ENCODE assay signal across 24 cellular contexts in the genomic region with DNA sequence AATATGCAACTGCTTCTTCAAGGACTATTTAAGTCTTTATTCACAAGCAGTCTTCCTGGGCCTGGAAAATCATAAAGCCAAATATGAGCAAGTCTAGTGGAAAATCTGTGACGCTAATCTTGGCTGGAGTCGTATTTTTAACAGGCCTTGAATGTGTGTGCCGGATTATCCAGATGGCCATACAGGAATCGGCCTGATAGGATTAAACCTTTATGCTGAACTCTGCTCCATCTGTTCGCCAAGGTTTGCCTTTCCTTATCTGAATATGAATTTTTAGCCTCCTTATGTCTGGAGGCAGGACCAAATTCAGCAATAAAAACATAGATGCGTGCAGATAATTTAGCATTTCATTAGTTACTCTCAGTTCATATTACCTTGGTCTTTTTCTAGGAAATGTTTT.
DNase-seq lines count a peak whose midpoint lies in the region; ATAC-seq and TF ChIP-seq lines count a peak whose summit lies in the region.
"Had no signal": no experiment of that assay in that cellular context is flagged by ENCODE, and none has a peak within 500 bp of the region (broad histone marks: within the 10 kb centered on the region; RNA-seq: fewer than 3 reads in every experiment).

No MANE protein-coding gene starts in this region.

- ATAC-seq in gastrocnemius medialis, result no peak
- ATAC-seq: A549, T-helper 17 cell had no signal

- H3K4me3 Mint-ChIP-seq in immature natural killer cell (no peak overlapping the region), Caco-2 (ENCODE audit: unreplicated experiment) (no peak overlapping the region)
- H3K4me3 Mint-ChIP-seq: natural killer cell, T-helper 17 cell, type B pancreatic cell had no signal

- POLR2A ChIA-PET in Caco-2 (lab: Charles Lee), result no interaction called here

- H3K36me3 ChIP-seq in BLaER1 treated with 17β-estradiol and CSF1 and Interleukin-3, amounts not matched to agents 10 nM and 100 nM, result peaks cover 0 to 100% (median 93%) of the 10 kb centered on the region in 11 experiments; a peak in 16 of 22 replicates
- H3K36me3 ChIP-seq in gastrocnemius medialis (no peaks in the 10 kb centered on the region), Caco-2 (ENCODE audit: control insufficient read depth, insufficient read depth, low read length) (no peaks in the 10 kb centered on the region)

- DNase-seq in NCI-H524 treated with DMSO at 0.1 percent for 48 hours (lab: John Stamatoyannopoulos, UW), result peak; percentile 95
- DNase-seq in fibroblast of the aortic adventitia (ENCODE audit: low read depth), result peak; percentile 62
- no peak for DNase-seq in gastrocnemius medialis
- DNase-seq in immature natural killer cell, result no peak
- DNase-seq in Caco-2, result no peak
- DNase-seq in NCI-H1417 treated with DMSO at 0.1 percent for 48 hours (lab: John Stamatoyannopoulos, UW), result no peak
- no peak for DNase-seq in activated CD4-positive, alpha-beta T cell treated with anti-CD3 and anti-CD28 coated beads for 48 hours
- DNase-seq: activated CD4-positive, alpha-beta T cell treated with anti-CD3 and anti-CD28 coated beads, Interleukin-2, amount 50 U/mL, for 48 hours; activated gamma-delta T cell; GF-D8; kidney glomerular epithelial cell; mesenchymal stem cell; natural killer cell; NCI-H774; OCI-M1; SIG-M5; stimulated activated CD4-positive, alpha-beta T cell treated with anti-CD3 and anti-CD28 coated beads, Interleukin-1b, Interleukin-23, amount 100 ng/mL, for 48 hours; stimulated activated naive CD4-positive, alpha-beta T cell; T-helper 17 cell had no signal

- H3K27me3 Mint-ChIP-seq in immature natural killer cell (ENCODE audit: low read depth in 3 of 3), result peaks cover 0 to 3% (median 0%) of the 10 kb centered on the region in 3 donors
- peaks cover 22% of the 10 kb centered on the region for H3K27me3 Mint-ChIP-seq in Caco-2 (ENCODE audit: insufficient read depth, unreplicated experiment)

- H3K9me3 ChIP-seq in BLaER1 treated with 17β-estradiol and CSF1 and Interleukin-3, amounts not matched to agents 10 nM and 100 nM (replicated peaks in 1 of 11), result no peaks in the 10 kb centered on the region
- H3K9me3 ChIP-seq in gastrocnemius medialis, result no peaks in the 10 kb centered on the region
- H3K9me3 ChIP-seq in Caco-2, result no peaks in the 10 kb centered on the region
- H3K9me3 ChIP-seq: A549 had no signal

- H3K4me2 ChIP-seq in BLaER1 treated with 17β-estradiol and CSF1 and Interleukin-3, amounts not matched to agents 10 nM and 100 nM, result peak overlapping the region in 9 of 11 experiments; percentile 1 to 66 (median 35); a peak in 14 of 22 replicates
- H3K4me2 ChIP-seq: A549 had no signal

- H3K4me3 ChIP-seq in BLaER1 treated with 17β-estradiol and CSF1 and Interleukin-3, amounts not matched to agents 10 nM and 100 nM, result no peak overlapping the region
- H3K4me3 ChIP-seq in fibroblast of the aortic adventitia (ENCODE audit: low read depth, low read length) (no peak overlapping the region), gastrocnemius medialis (no peak overlapping the region), Caco-2 (ENCODE audit: low read depth, low read length) (no peak overlapping the region)
- H3K4me3 ChIP-seq: A549, dorsolateral prefrontal cortex had no signal

- no peaks in the 10 kb centered on the region for H3K9me3 Mint-ChIP-seq in immature natural killer cell
- no peaks in the 10 kb centered on the region for H3K9me3 Mint-ChIP-seq in Caco-2 (ENCODE audit: unreplicated experiment)
- H3K9me3 Mint-ChIP-seq: natural killer cell, type B pancreatic cell had no signal

- H3K4me1 Mint-ChIP-seq in immature natural killer cell, result no peaks in the 10 kb centered on the region
- H3K4me1 Mint-ChIP-seq in Caco-2 (ENCODE audit: low read depth, unreplicated experiment), result no peaks in the 10 kb centered on the region
- H3K4me1 Mint-ChIP-seq: natural killer cell, T-helper 17 cell had no signal

- BruUV-seq in Caco-2 (replicated peaks; lab: Mats Ljungman, UMichigan), result no TSS peak

- intact Hi-C loops in gastrocnemius medialis (cut with DNase I; ENCODE audit: low total_unique reads), result no loop called here
- intact Hi-C loops in Caco-2 (cut with micrococcal nuclease; ENCODE audit: unreplicated experiment), result no loop called here

- no peak overlapping the region for H3K27ac Mint-ChIP-seq in immature natural killer cell
- no peak overlapping the region for H3K27ac Mint-ChIP-seq in Caco-2 (ENCODE audit: unreplicated experiment)
- H3K27ac Mint-ChIP-seq: natural killer cell, T-helper 17 cell, type B pancreatic cell had no signal

- peaks cover 0 to 93% (median 0%) of the 10 kb centered on the region in 11 experiments; a peak in 6 of 22 replicates for H4K20me1 ChIP-seq in BLaER1 treated with 17β-estradiol and CSF1 and Interleukin-3, amounts not matched to agents 10 nM and 100 nM

- no peak overlapping the region for H3K9ac ChIP-seq in BLaER1 treated with 17β-estradiol and CSF1 and Interleukin-3, amounts not matched to agents 10 nM and 100 nM

- no peaks in the 10 kb centered on the region for H3K27me3 ChIP-seq in BLaER1 treated with 17β-estradiol and CSF1 and Interleukin-3, amounts not matched to agents 10 nM and 100 nM
- H3K27me3 ChIP-seq in gastrocnemius medialis, result no peaks in the 10 kb centered on the region
- H3K27me3 ChIP-seq in Caco-2 (replicated peaks; ENCODE audit: control insufficient read depth, insufficient read depth, low read length), result no peaks in the 10 kb centered on the region

- in situ Hi-C loops in gastrocnemius medialis (cut with MboI; ENCODE audit: low sequenced_read_pairs in 4 of 4), result no loop called here

- H3K4me1 ChIP-seq in BLaER1 treated with 17β-estradiol and CSF1 and Interleukin-3, amounts not matched to agents 10 nM and 100 nM, result peaks cover 40 to 100% (median 70%) of the 10 kb centered on the region in 10 experiments
- peaks cover 0 to 25% of the 10 kb centered on the region in 2 donors for H3K4me1 ChIP-seq in gastrocnemius medialis
- H3K4me1 ChIP-seq in Caco-2, result no peaks in the 10 kb centered on the region
- H3K4me1 ChIP-seq: A549 had no signal

- CTCF ChIA-PET in Caco-2 (lab: Charles Lee), result no interaction called here

- H3K36me3 Mint-ChIP-seq in immature natural killer cell, result no peaks in the 10 kb centered on the region
- no peaks in the 10 kb centered on the region for H3K36me3 Mint-ChIP-seq in Caco-2 (ENCODE audit: insufficient read depth, unreplicated experiment)
- H3K36me3 Mint-ChIP-seq: natural killer cell, type B pancreatic cell had no signal

- TF ChIP-seq POLR2A in gastrocnemius medialis (IDR thresholded peaks at IDR 0.05), result no peak

- H3K27ac ChIP-seq in BLaER1 treated with 17β-estradiol and CSF1 and Interleukin-3, amounts not matched to agents 10 nM and 100 nM, result peak overlapping the region in 2 of 11 experiments; percentile 1 to 30; a peak in 2 of 22 replicates
- H3K27ac ChIP-seq in gastrocnemius medialis, result peak overlapping the region in 3 of 4 donors; percentile 36 to 55 (median 46)
- H3K27ac ChIP-seq: A549, VCaP had no signal

- TF ChIP-seq CTCF in fibroblast of the aortic adventitia (IDR thresholded peaks at IDR 0.05; ENCODE audit: insufficient read depth, low read length) (no peak), gastrocnemius medialis (IDR thresholded peaks at IDR 0.05 in 4 of 5, conservative IDR thresholded peaks at IDR 0.05 in 1 of 5) (no peak), Caco-2 (IDR thresholded peaks at IDR 0.05; ENCODE audit: insufficient read depth in 1 of 2, low read depth in 1 of 2, low read length in 1 of 2, severe bottlenecking in 1 of 2, unreplicated experiment in 1 of 2) (no peak)

Comparison
In these comparisons a context has a peak if more than half of its experiments do, and no peak if none do; other contexts are left out.
1. DNase-seq: peak in NCI-H524 treated with DMSO at 0.1 percent for 48 hours (single experiment) and fibroblast of the aortic adventitia (single experiment); none in gastrocnemius medialis (0 of 2), immature natural killer cell (0 of 3), Caco-2 (0 of 2), NCI-H1417 treated with DMSO at 0.1 percent for 48 hours (single experiment) and activated CD4-positive, alpha-beta T cell treated with anti-CD3 and anti-CD28 coated beads for 48 hours (single experiment).